1 cellular context compared by ENCODE assay signal in genomic region chr10:118754556-118755423, GRCh38.
A peak's percentile ranks its signal among the peaks of the same experiment; 100 is the strongest.
TF ChIP-seq lines count a peak whose summit lies in the region.

TSS of gene CACUL1 (minus strand) at chr10:118754970. CDS start at chr10:118754762, 208 bp downstream.

TF ChIP-seq in WTC11, 78 proteins besides CTCF, POLR2A, EP300 and RAD21 (continued from another document):
- TF ChIP-seq ZNF425 (CRISPR knock-in tag; conservative IDR thresholded peaks at IDR 0.05) = no peak
- peak; percentile 77; the same call in 1 of the 2 replicates for TF ChIP-seq TP53 (CRISPR knock-in tag; IDR thresholded peaks at IDR 0.05)
- TF ChIP-seq HMGA2 (CRISPR knock-in tag; IDR thresholded peaks at IDR 0.05) = no peak
- TF ChIP-seq SMAD3 (CRISPR knock-in tag; IDR thresholded peaks at IDR 0.05; ENCODE audit: borderline replicate concordance) = no peak
- TF ChIP-seq, protein P1, sequence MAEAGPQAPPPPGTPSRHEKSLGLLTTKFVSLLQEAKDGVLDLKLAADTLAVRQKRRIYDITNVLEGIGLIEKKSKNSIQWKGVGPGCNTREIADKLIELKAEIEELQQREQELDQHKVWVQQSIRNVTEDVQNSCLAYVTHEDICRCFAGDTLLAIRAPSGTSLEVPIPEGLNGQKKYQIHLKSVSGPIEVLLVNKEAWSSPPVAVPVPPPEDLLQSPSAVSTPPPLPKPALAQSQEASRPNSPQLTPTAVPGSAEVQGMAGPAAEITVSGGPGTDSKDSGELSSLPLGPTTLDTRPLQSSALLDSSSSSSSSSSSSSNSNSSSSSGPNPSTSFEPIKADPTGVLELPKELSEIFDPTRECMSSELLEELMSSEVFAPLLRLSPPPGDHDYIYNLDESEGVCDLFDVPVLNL (CRISPR knock-in tag; IDR thresholded peaks at IDR 0.05; ENCODE audit: borderline replicate concordance, low read depth) = no peak
- no peak for TF ChIP-seq NR1H2 (CRISPR knock-in tag; IDR thresholded peaks at IDR 0.05)
- peak; percentile 49 for TF ChIP-seq FOXK1 (CRISPR knock-in tag; IDR thresholded peaks at IDR 0.05)
- TF ChIP-seq, protein P2, sequence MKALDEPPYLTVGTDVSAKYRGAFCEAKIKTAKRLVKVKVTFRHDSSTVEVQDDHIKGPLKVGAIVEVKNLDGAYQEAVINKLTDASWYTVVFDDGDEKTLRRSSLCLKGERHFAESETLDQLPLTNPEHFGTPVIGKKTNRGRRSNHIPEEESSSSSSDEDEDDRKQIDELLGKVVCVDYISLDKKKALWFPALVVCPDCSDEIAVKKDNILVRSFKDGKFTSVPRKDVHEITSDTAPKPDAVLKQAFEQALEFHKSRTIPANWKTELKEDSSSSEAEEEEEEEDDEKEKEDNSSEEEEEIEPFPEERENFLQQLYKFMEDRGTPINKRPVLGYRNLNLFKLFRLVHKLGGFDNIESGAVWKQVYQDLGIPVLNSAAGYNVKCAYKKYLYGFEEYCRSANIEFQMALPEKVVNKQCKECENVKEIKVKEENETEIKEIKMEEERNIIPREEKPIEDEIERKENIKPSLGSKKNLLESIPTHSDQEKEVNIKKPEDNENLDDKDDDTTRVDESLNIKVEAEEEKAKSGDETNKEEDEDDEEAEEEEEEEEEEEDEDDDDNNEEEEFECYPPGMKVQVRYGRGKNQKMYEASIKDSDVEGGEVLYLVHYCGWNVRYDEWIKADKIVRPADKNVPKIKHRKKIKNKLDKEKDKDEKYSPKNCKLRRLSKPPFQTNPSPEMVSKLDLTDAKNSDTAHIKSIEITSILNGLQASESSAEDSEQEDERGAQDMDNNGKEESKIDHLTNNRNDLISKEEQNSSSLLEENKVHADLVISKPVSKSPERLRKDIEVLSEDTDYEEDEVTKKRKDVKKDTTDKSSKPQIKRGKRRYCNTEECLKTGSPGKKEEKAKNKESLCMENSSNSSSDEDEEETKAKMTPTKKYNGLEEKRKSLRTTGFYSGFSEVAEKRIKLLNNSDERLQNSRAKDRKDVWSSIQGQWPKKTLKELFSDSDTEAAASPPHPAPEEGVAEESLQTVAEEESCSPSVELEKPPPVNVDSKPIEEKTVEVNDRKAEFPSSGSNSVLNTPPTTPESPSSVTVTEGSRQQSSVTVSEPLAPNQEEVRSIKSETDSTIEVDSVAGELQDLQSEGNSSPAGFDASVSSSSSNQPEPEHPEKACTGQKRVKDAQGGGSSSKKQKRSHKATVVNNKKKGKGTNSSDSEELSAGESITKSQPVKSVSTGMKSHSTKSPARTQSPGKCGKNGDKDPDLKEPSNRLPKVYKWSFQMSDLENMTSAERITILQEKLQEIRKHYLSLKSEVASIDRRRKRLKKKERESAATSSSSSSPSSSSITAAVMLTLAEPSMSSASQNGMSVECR (CRISPR knock-in tag; IDR thresholded peaks at IDR 0.05; ENCODE audit: borderline replicate concordance) = no peak
- TF ChIP-seq FOXP1 (CRISPR knock-in tag; IDR thresholded peaks at IDR 0.05; ENCODE audit: borderline replicate concordance) = peak; percentile 71
- TF ChIP-seq, protein P3, sequence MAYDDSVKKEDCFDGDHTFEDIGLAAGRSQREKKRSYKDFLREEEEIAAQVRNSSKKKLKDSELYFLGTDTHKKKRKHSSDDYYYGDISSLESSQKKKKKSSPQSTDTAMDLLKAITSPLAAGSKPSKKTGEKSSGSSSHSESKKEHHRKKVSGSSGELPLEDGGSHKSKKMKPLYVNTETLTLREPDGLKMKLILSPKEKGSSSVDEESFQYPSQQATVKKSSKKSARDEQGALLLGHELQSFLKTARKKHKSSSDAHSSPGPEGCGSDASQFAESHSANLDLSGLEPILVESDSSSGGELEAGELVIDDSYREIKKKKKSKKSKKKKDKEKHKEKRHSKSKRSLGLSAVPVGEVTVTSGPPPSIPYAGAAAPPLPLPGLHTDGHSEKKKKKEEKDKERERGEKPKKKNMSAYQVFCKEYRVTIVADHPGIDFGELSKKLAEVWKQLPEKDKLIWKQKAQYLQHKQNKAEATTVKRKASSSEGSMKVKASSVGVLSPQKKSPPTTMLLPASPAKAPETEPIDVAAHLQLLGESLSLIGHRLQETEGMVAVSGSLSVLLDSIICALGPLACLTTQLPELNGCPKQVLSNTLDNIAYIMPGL (CRISPR knock-in tag; IDR thresholded peaks at IDR 0.05) = peak; percentile 76; the same call in 1 of the 2 replicates
- no peak for TF ChIP-seq ZNF263 (CRISPR knock-in tag; IDR thresholded peaks at IDR 0.05; ENCODE audit: low read depth)
- peak; percentile 62; the same call in 1 of the 2 replicates for TF ChIP-seq CREM (CRISPR knock-in tag; IDR thresholded peaks at IDR 0.05)
- peak; percentile 8; the same call in 1 of the 2 replicates for TF ChIP-seq CREB1 (CRISPR knock-in tag; IDR thresholded peaks at IDR 0.05)
- peak; percentile 90 for TF ChIP-seq SP1 (CRISPR knock-in tag; conservative IDR thresholded peaks at IDR 0.05)
- TF ChIP-seq MYBL2 (CRISPR knock-in tag; IDR thresholded peaks at IDR 0.05) = peak; percentile 64; the same call in 1 of the 2 replicates
- no peak for TF ChIP-seq TEAD4 (CRISPR knock-in tag; IDR thresholded peaks at IDR 0.05)
